Comparison of ENCODE assay signal across 22 cellular contexts in the genomic region with DNA sequence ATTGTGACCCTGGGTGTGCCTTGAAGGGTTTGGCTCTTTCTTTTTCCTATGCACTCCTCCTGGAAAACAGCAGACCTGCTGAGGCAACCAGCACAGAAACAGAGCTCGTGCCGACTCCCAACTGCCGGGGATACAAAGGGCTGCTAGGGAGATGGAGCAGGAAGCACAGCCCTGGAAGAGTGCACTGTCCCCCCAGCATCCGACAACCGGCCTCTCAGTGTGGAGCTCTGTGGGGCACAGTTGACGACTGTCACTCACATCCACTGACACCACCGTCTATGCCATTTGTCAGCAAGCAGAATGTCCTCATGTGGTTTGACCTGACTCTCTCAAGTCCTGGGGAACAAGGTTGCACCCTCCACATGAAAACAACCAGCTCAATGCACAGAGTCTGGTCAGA.
"Had no signal": no experiment of that assay in that cellular context is flagged by ENCODE, and none has a peak within 500 bp of the region (broad histone marks: within the 10 kb centered on the region; RNA-seq: fewer than 3 reads in every experiment).

No MANE protein-coding gene starts in this region.

- H3K9me3 ChIP-seq: prostate gland, right lobe of liver, spleen had no signal

- H3K36me3 Mint-ChIP-seq: natural killer cell; stimulated activated memory B cell treated with anti-CD40 and anti-IgM and Interleukin-4, amounts not matched to agents 10 μg/mL and 1 μg/mL and 100 μg/mL, for 72 hours had no signal

- H3K4me1 ChIP-seq: prostate gland had no signal

- H3K4me3 Mint-ChIP-seq: mesothelial cell of epicardium; natural killer cell; stimulated activated memory B cell treated with anti-CD40 and anti-IgM and Interleukin-4, amounts not matched to agents 10 μg/mL and 1 μg/mL and 100 μg/mL, for 72 hours; stimulated activated naive CD8-positive, alpha-beta T cell treated with anti-CD3 and anti-CD28 coated beads, Interleukin-15, Interleukin-2, amounts not matched to agents 100 ng/mL and 50 ng/mL, for 24 hours had no signal

- H3K4me3 ChIP-seq: dorsolateral prefrontal cortex, heart left ventricle, prostate gland, right lobe of liver, spleen, tibial nerve had no signal

- H3K27ac Mint-ChIP-seq: natural killer cell; stimulated activated memory B cell treated with anti-CD40 and anti-IgM and Interleukin-4, amounts not matched to agents 10 μg/mL and 1 μg/mL and 100 μg/mL, for 72 hours; stimulated activated naive CD8-positive, alpha-beta T cell treated with anti-CD3 and anti-CD28 coated beads, Interleukin-15, Interleukin-2, amounts not matched to agents 100 ng/mL and 50 ng/mL, for 24 hours had no signal

- DNase-seq: cortex of kidney; dorsolateral prefrontal cortex; effector CD8-positive, alpha-beta T cell; heart left ventricle; hippocampal formation; mammary epithelial cell; natural killer cell; retina; spleen; stimulated activated CD4-positive, alpha-beta T cell treated with anti-CD3 and anti-CD28 coated beads, Interleukin-15, amount 100 ng/mL, for 24 hours; stimulated activated CD4-positive, alpha-beta T cell treated with anti-CD3 and anti-CD28 coated beads, Interleukin-1b, Interleukin-23, amount 100 ng/mL, for 48 hours; stimulated activated CD4-positive, alpha-beta T cell treated with anti-CD3 and anti-CD28 coated beads, Interleukin-4, amount 100 ng/mL, for 24 hours had no signal

- H3K27ac ChIP-seq: parathyroid adenoma, right lobe of liver, spleen had no signal

- H3K9me3 Mint-ChIP-seq: mesothelial cell of epicardium; natural killer cell; stimulated activated memory B cell treated with anti-CD40 and anti-IgM and Interleukin-4, amounts not matched to agents 10 μg/mL and 1 μg/mL and 100 μg/mL, for 72 hours; stimulated activated naive CD8-positive, alpha-beta T cell treated with anti-CD3 and anti-CD28 coated beads, Interleukin-15, Interleukin-2, amounts not matched to agents 100 ng/mL and 50 ng/mL, for 24 hours had no signal

- H3K27me3 ChIP-seq: dorsolateral prefrontal cortex, heart left ventricle, right lobe of liver, tibial nerve had no signal

- ATAC-seq: esophagus mucosa; heart left ventricle; natural killer cell; right lobe of liver; stimulated activated memory B cell treated with anti-CD40 and anti-IgM and Interleukin-4, amounts not matched to agents 10 μg/mL and 1 μg/mL and 100 μg/mL, for 72 hours had no signal

- H3K4me1 Mint-ChIP-seq: stimulated activated memory B cell treated with anti-CD40 and anti-IgM and Interleukin-4, amounts not matched to agents 10 μg/mL and 1 μg/mL and 100 μg/mL, for 72 hours had no signal

- FAIRE-seq: endometrium, frontal cortex had no signal

- H3K36me3 ChIP-seq: heart left ventricle, prostate gland, right lobe of liver, spleen, tibial nerve had no signal
